ENCODE assay signal across 30 cellular contexts in genomic region chr22:49282596-49282995, GRCh38.
"Had no signal": no experiment of that assay in that cellular context is flagged by ENCODE, and none has a peak within 500 bp of the region (broad histone marks: within the 10 kb centered on the region; RNA-seq: fewer than 3 reads in every experiment).

No MANE protein-coding gene starts in this region.

- H3K4me1 ChIP-seq: ascending aorta, colonic mucosa, esophagus squamous epithelium, gastroesophageal sphincter had no signal

- H3K27ac ChIP-seq: ascending aorta, brain microvascular endothelial cell, colonic mucosa, epithelial cell of prostate, esophagus squamous epithelium, gastroesophageal sphincter, VCaP had no signal

- H3K27ac Mint-ChIP-seq: activated CD4-positive, alpha-beta memory T cell treated with anti-CD3 and anti-CD28 coated beads, Interleukin-2, amount 10 ng/mL, durations not matched to agents 7 days and 5 days; activated CD4-positive, alpha-beta T cell treated with anti-CD3 and anti-CD28 coated beads, Interleukin-2, amount 10 ng/mL, durations not matched to agents 7 days and 5 days; activated naive CD4-positive, alpha-beta T cell treated with anti-CD3 and anti-CD28 coated beads, Interleukin-2, amount 10 ng/mL, durations not matched to agents 7 days and 5 days; activated naive CD4-positive, alpha-beta T cell treated with anti-CD3 and anti-CD28 coated beads, Interleukin-2, amount 50 U/mL, for 72 hours; activated naive CD8-positive, alpha-beta T cell treated with anti-CD3 and anti-CD28 coated beads, Interleukin-2, amount 10 ng/mL, durations not matched to agents 7 days and 5 days; activated T-cell treated with anti-CD3 and anti-CD28 coated beads, Interleukin-2, amount 50 U/mL, for 24 hours; activated T-cell treated with anti-CD3 and anti-CD28 coated beads, Interleukin-2, amount 50 U/mL, for 72 hours; T-helper 1 cell treated with Interleukin-12 subunit alpha and Interleukin-12 subunit beta and Interleukin-4 antibody, amounts not matched to agents 30 μg/mL and 1 μg/mL, for 36 hours; WTC11 had no signal

- H3K27me3 Mint-ChIP-seq: activated CD4-positive, alpha-beta T cell treated with anti-CD3 and anti-CD28 coated beads, Interleukin-2, amount 10 ng/mL, durations not matched to agents 7 days and 5 days; activated naive CD4-positive, alpha-beta T cell treated with anti-CD3 and anti-CD28 coated beads, Interleukin-2, amount 10 ng/mL, durations not matched to agents 7 days and 5 days; activated naive CD8-positive, alpha-beta T cell treated with anti-CD3 and anti-CD28 coated beads, Interleukin-2, amount 10 ng/mL, durations not matched to agents 7 days and 5 days had no signal

- H3K4me1 Mint-ChIP-seq: activated CD4-positive, alpha-beta memory T cell treated with anti-CD3 and anti-CD28 coated beads, Interleukin-2, amount 10 ng/mL, durations not matched to agents 7 days and 5 days; activated CD4-positive, alpha-beta T cell treated with anti-CD3 and anti-CD28 coated beads, Interleukin-2, amount 10 ng/mL, durations not matched to agents 7 days and 5 days; activated naive CD4-positive, alpha-beta T cell treated with anti-CD3 and anti-CD28 coated beads, Interleukin-2, amount 10 ng/mL, durations not matched to agents 7 days and 5 days; activated naive CD8-positive, alpha-beta T cell treated with anti-CD3 and anti-CD28 coated beads, Interleukin-2, amount 10 ng/mL, durations not matched to agents 7 days and 5 days had no signal

- FAIRE-seq: endometrium, endothelial cell of umbilical vein, TTC549 had no signal

- DNase-seq: activated CD4-positive, alpha-beta memory T cell treated with anti-CD3 and anti-CD28 coated beads, Interleukin-2, amount 10 ng/mL, durations not matched to agents 7 days and 5 days; activated CD4-positive, alpha-beta T cell treated with anti-CD3 and anti-CD28 coated beads for 1 hour; activated CD4-positive, alpha-beta T cell treated with anti-CD3 and anti-CD28 coated beads for 4 hours; activated CD4-positive, alpha-beta T cell treated with anti-CD3 and anti-CD28 coated beads, Interleukin-2, amount 10 ng/mL, durations not matched to agents 7 days and 5 days; activated CD4-positive, alpha-beta T cell treated with anti-CD3 and anti-CD28 coated beads, Interleukin-2, amount 50 U/mL, for 4 hours; activated CD8-positive, alpha-beta memory T cell treated with anti-CD3 and anti-CD28 coated beads, Interleukin-2, amount 50 U/mL, for 48 hours; activated gamma-delta T cell; activated naive CD4-positive, alpha-beta T cell; activated naive CD4-positive, alpha-beta T cell treated with anti-CD3 and anti-CD28 coated beads, Interleukin-2, amount 10 ng/mL, durations not matched to agents 7 days and 5 days; activated naive CD8-positive, alpha-beta T cell treated with anti-CD3 and anti-CD28 coated beads, Interleukin-2, amount 10 ng/mL, durations not matched to agents 7 days and 5 days; activated T-cell treated with anti-CD3 and anti-CD28 coated beads for 4 hours; activated T-cell treated with anti-CD3 and anti-CD28 coated beads, Interleukin-2, amount 50 U/mL, for 24 hours; activated T-cell treated with anti-CD3 and anti-CD28 coated beads, Interleukin-2, amount 50 U/mL, for 72 hours; caudate nucleus; colonic mucosa; effector CD8-positive, alpha-beta T cell; esophagus squamous epithelium; foreskin melanocyte; T-helper 9 cell had no signal

- H3K9me3 Mint-ChIP-seq: activated CD4-positive, alpha-beta memory T cell treated with anti-CD3 and anti-CD28 coated beads, Interleukin-2, amount 10 ng/mL, durations not matched to agents 7 days and 5 days; activated naive CD8-positive, alpha-beta T cell treated with anti-CD3 and anti-CD28 coated beads, Interleukin-2, amount 10 ng/mL, durations not matched to agents 7 days and 5 days had no signal

- H3K4me3 Mint-ChIP-seq: activated CD4-positive, alpha-beta memory T cell treated with anti-CD3 and anti-CD28 coated beads, Interleukin-2, amount 10 ng/mL, durations not matched to agents 7 days and 5 days; activated CD4-positive, alpha-beta T cell treated with anti-CD3 and anti-CD28 coated beads, Interleukin-2, amount 10 ng/mL, durations not matched to agents 7 days and 5 days; activated naive CD4-positive, alpha-beta T cell treated with anti-CD3 and anti-CD28 coated beads, Interleukin-2, amount 10 ng/mL, durations not matched to agents 7 days and 5 days; activated naive CD8-positive, alpha-beta T cell treated with anti-CD3 and anti-CD28 coated beads, Interleukin-2, amount 10 ng/mL, durations not matched to agents 7 days and 5 days; activated T-cell treated with anti-CD3 and anti-CD28 coated beads, Interleukin-2, amount 50 U/mL, for 24 hours; activated T-cell treated with anti-CD3 and anti-CD28 coated beads, Interleukin-2, amount 50 U/mL, for 72 hours; T-helper 1 cell treated with Interleukin-12 subunit alpha and Interleukin-12 subunit beta and Interleukin-4 antibody, amounts not matched to agents 30 μg/mL and 1 μg/mL, for 36 hours; WTC11 had no signal

- ATAC-seq: activated naive CD4-positive, alpha-beta T cell treated with anti-CD3 and anti-CD28 coated beads, Interleukin-2, amount 50 U/mL, for 72 hours; activated T-cell treated with anti-CD3 and anti-CD28 coated beads, Interleukin-2, amount 50 U/mL, for 72 hours; gastroesophageal sphincter; WTC11 had no signal

- H3K9me3 ChIP-seq: ascending aorta, colonic mucosa, esophagus squamous epithelium had no signal

- H3K4me3 ChIP-seq: ascending aorta, colonic mucosa, esophagus squamous epithelium, gastroesophageal sphincter had no signal

- H3K36me3 Mint-ChIP-seq: activated naive CD4-positive, alpha-beta T cell treated with anti-CD3 and anti-CD28 coated beads, Interleukin-2, amount 10 ng/mL, durations not matched to agents 7 days and 5 days; activated naive CD8-positive, alpha-beta T cell treated with anti-CD3 and anti-CD28 coated beads, Interleukin-2, amount 10 ng/mL, durations not matched to agents 7 days and 5 days; WTC11 had no signal
